14 cellular contexts compared by ENCODE assay signal in the genomic region with DNA sequence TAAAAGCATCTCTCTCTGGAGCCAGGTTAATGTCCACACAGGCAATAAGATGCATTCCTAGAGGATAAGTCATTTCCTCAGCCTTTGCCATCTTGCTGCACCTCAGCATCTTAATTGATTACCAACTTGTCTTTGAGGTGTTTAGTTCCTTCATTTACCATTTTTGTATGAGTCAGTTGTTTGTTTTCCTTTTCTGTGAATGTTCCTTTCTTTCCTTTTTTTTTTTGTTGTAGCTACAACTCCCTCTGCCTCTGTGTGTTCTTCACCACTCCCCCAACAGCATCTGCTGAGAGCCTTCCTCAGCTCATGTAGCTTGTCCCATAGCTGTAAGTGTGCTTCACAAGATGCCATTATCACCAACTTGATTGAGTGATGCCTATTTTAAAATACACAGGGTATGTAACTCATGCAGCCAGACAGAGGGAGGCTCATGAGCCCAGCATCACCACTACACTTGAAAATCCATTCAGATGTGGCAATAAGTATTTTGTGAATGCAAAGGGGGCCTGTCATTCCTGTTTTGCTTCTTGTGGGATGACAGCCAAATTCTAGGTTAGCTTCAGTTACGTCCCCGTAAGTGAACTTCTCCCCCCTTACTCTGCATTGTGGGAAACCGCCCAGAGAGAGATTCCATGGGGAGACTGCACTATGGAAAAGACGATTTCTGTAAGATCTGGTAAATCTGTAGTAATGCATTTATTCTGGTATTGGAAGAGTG.
A peak's percentile ranks its signal among the peaks of the same experiment; 100 is the strongest.
DNase-seq lines count a peak whose midpoint lies in the region; ATAC-seq, FAIRE-seq and TF ChIP-seq lines count a peak whose summit lies in the region.
"Had no signal": no experiment of that assay in that cellular context is flagged by ENCODE, and none has a peak within 500 bp of the region (broad histone marks: within the 10 kb centered on the region; RNA-seq: fewer than 3 reads in every experiment).

No MANE protein-coding gene starts in this region.

- H3K27ac ChIP-seq in heart left ventricle: peak overlapping the region in 10 of 12 donors; percentile 12 to 61 (median 40)
- peak overlapping the region; percentile 44 for H3K27ac ChIP-seq in RWPE2 (ENCODE audit: poor library complexity, severe bottlenecking)
- H3K27ac ChIP-seq: upper lobe of left lung had no signal

- H3K9me3 ChIP-seq in heart left ventricle (no peaks in the 10 kb centered on the region), RWPE2 (ENCODE audit: severe bottlenecking) (no peaks in the 10 kb centered on the region)
- H3K9me3 ChIP-seq: gastroesophageal sphincter, upper lobe of left lung had no signal

- H3K36me3 ChIP-seq in heart left ventricle (no peaks in the 10 kb centered on the region), RWPE2 (ENCODE audit: low read depth) (no peaks in the 10 kb centered on the region)
- H3K36me3 ChIP-seq: gastroesophageal sphincter, upper lobe of left lung had no signal

- 47 to 66% (median 55%) methylated on average over 4 of the region's 4 CpGs for WGBS in heart left ventricle, 4 donors

- H3K4me3 ChIP-seq in heart left ventricle (no peak overlapping the region), RWPE2 (ENCODE audit: severe bottlenecking) (no peak overlapping the region), fibroblast of pulmonary artery (replicated peaks; ENCODE audit: low read depth, low read length) (no peak overlapping the region)

- TF ChIP-seq CTCF in heart left ventricle (IDR thresholded peaks at IDR 0.05) (no peak), RWPE2 (IDR thresholded peaks at IDR 0.05; ENCODE audit: poor library complexity, severe bottlenecking) (no peak), fibroblast of pulmonary artery (IDR thresholded peaks at IDR 0.05; ENCODE audit: low read length, missing control alignments) (no peak)

- DNase-seq in heart left ventricle: no peak
- no peak for DNase-seq in left cardiac atrium
- no peak for DNase-seq in RWPE2 (ENCODE audit: low spot score)
- peak; percentile 32 for DNase-seq in fibroblast of pulmonary artery (ENCODE audit: low read depth)
- DNase-seq in urothelium cell line (ENCODE audit: low spot score): peak; percentile 28
- DNase-seq in NCI-H774 (lab: John Stamatoyannopoulos, UW): no peak
- DNase-seq: activated CD8-positive, alpha-beta T cell treated with anti-CD3 and anti-CD28 coated beads for 36 hours; cerebellar nuclear complex; NCI-H1930; nephron progenitor cell; upper lobe of left lung had no signal

- H3K27me3 ChIP-seq in heart left ventricle (no peaks in the 10 kb centered on the region), RWPE2 (ENCODE audit: insufficient read depth, poor library complexity, severe bottlenecking) (no peaks in the 10 kb centered on the region)
- H3K27me3 ChIP-seq: gastroesophageal sphincter, upper lobe of left lung had no signal

- ATAC-seq in heart left ventricle (peak in 1 of 4 donors; percentile 12), left cardiac atrium (no peak), RWPE2 (ENCODE audit: low read depth) (peak; percentile 68; the same call in 2 of the 3 replicates), GM21423 (IDR thresholded peaks at IDR 0.05; ENCODE audit: unreplicated experiment) (no peak), HG02870 (IDR thresholded peaks at IDR 0.05; ENCODE audit: unreplicated experiment) (no peak)
- ATAC-seq: activated CD8-positive, alpha-beta T cell treated with anti-CD3 and anti-CD28 coated beads for 36 hours; gastroesophageal sphincter had no signal

- H3K4me1 ChIP-seq in heart left ventricle (peaks cover 0 to 23% (median 6%) of the 10 kb centered on the region in 12 donors), RWPE2 (ENCODE audit: insufficient read depth, poor library complexity, severe bottlenecking) (peaks cover 19% of the 10 kb centered on the region)
- H3K4me1 ChIP-seq: upper lobe of left lung had no signal

- no peak for FAIRE-seq in urothelium cell line (lab: Jason Lieb, UNC)

- TF ChIP-seq POLR2A in heart left ventricle (IDR thresholded peaks at IDR 0.05): no peak

- intact Hi-C loops in heart left ventricle (cut with DNase I): no loop called here
- intact Hi-C loops in left cardiac atrium (cut with DNase I): no loop called here

Comparison
In these comparisons a context has a peak if more than half of its experiments do, and no peak if none do; other contexts are left out.
1. DNase-seq: peak in fibroblast of pulmonary artery (single experiment) and urothelium cell line (single experiment); none in heart left ventricle (0 of 5), left cardiac atrium (single experiment), RWPE2 (single experiment) and NCI-H774 (single experiment).